17 cellular contexts compared by ENCODE assay signal in genomic region chr6:34120953-34121675, GRCh38. TPM values are rescaled to one million over a fixed set of nuclear protein-coding genes. Genes with fewer than 3 reads are reported as not detected.
DNase-seq lines count a peak whose midpoint lies in the region; ATAC-seq and TF ChIP-seq lines count a peak whose summit lies in the region.
"Had no signal": no experiment of that assay in that cellular context is flagged by ENCODE, and none has a peak within 500 bp of the region (broad histone marks: within the 10 kb centered on the region; RNA-seq: fewer than 3 reads in every experiment).

No MANE protein-coding gene starts in this region.

- 46% methylated on average over 8 of the region's 13 CpGs for WGBS in SK-N-SH (ENCODE audit: low lambda C conversion rate)
- 71 to 80% methylated on average over 4 to 13 of the region's 13 CpGs for WGBS in endodermal cell (ENCODE audit: insufficient coverage in 1 of 2, insufficient read length in 1 of 2), 2 experiments
- no CpG with 5 or more reads among the region's 13 CpGs for WGBS in mesendoderm (ENCODE audit: extremely low coverage, insufficient coverage, low lambda C conversion rate)

- H2BK15ac ChIP-seq in mesendoderm (replicated peaks; ENCODE audit: low read depth), result no peak overlapping the region

- CTCF ChIA-PET in SK-N-SH (lab: Yijun Ruan, JAX), result interaction anchor here (1.1 to 1.5 kb wide), 3 partner anchors 9 to 66 kb away, joined by 3 to 5 read pairs (median 4); no protein-coding TSS in a partner anchor

- H2BK5ac ChIP-seq in mesendoderm (ENCODE audit: low read length), result no peak overlapping the region

- H4K5ac ChIP-seq in mesendoderm (ENCODE audit: low read length), result no peak overlapping the region

- H3K27ac ChIP-seq in SK-N-SH (ENCODE audit: low read depth in 2 of 2, low read length in 1 of 2), result no peak overlapping the region
- H3K27ac ChIP-seq in endodermal cell (ENCODE audit: low read depth, low read length), result no peak overlapping the region
- no peak overlapping the region for H3K27ac ChIP-seq in mesendoderm (ENCODE audit: low read depth, low read length)
- H3K27ac ChIP-seq: 22Rv1, C4-2B, GM23248, Peyer's patch had no signal

- H3K36me3 Mint-ChIP-seq in endodermal cell (ENCODE audit: low read depth) (no peaks in the 10 kb centered on the region), mesothelial cell of epicardium (no peaks in the 10 kb centered on the region)

- no peak overlapping the region for H3K23ac ChIP-seq in mesendoderm (ENCODE audit: low read length)

- H3K4me3 Mint-ChIP-seq in endodermal cell (no peak overlapping the region), mesothelial cell of epicardium (no peak overlapping the region)

- no peak overlapping the region for H2AK5ac ChIP-seq in mesendoderm (ENCODE audit: low read length)

- TF ChIP-seq RAD21 in SK-N-SH (IDR thresholded peaks at IDR 0.05; ENCODE audit: low read length), result no peak

- no peak overlapping the region for H3K56ac ChIP-seq in mesendoderm (ENCODE audit: low read length)

- no peaks in the 10 kb centered on the region for H3F3A ChIP-seq in SK-N-SH (replicated peaks; ENCODE audit: insufficient read depth)

- DNase-seq in SK-N-SH (peak; percentile 74), NB4 (ENCODE audit: low read depth) (peak; percentile 26), endodermal cell (peak; percentile 78), mesendoderm (peak; percentile 60), EL (no peak), mesothelial cell of epicardium (ENCODE audit: low spot score in 2 of 2, unreplicated experiment in 2 of 2) (no peak)
- no peak for DNase-seq in stimulated activated CD4-positive, alpha-beta T cell treated with anti-CD3 and anti-CD28 coated beads, Interleukin-12 subunit alpha, Interleukin-12 subunit beta, amount 100 ng/mL, for 4 hours
- DNase-seq: GM23248, MG63, NCI-H1105, NCI-H1694 treated with DMSO at 0.1 percent for 48 hours, NCI-H446, Peyer's patch, Right ventricle myocardium superior had no signal

- no peak for TF ChIP-seq EP300 in SK-N-SH (IDR thresholded peaks at IDR 0.05; ENCODE audit: borderline replicate concordance in 1 of 2, low read depth in 1 of 2, low read length in 1 of 2)

- H3K4me1 ChIP-seq in SK-N-SH (ENCODE audit: control insufficient read depth in 1 of 2, insufficient read depth in 2 of 2, low read depth in 1 of 2, low read length in 1 of 2), result peaks cover 0 to 8% of the 10 kb centered on the region in 2 experiments; a peak in 1 of 4 replicates
- H3K4me1 ChIP-seq in endodermal cell (ENCODE audit: control insufficient read depth, insufficient read depth, low read length), result no peaks in the 10 kb centered on the region
- H3K4me1 ChIP-seq in mesendoderm (ENCODE audit: control insufficient read depth, low read depth, low read length), result no peaks in the 10 kb centered on the region
- H3K4me1 ChIP-seq: Peyer's patch had no signal

- no peak overlapping the region for H3K4ac ChIP-seq in mesendoderm (ENCODE audit: low read depth, low read length)

- H3K9me3 Mint-ChIP-seq in endodermal cell (no peaks in the 10 kb centered on the region), mesothelial cell of epicardium (no peaks in the 10 kb centered on the region)

- H3K36me3 ChIP-seq in SK-N-SH (replicated peaks in 1 of 2; ENCODE audit: control insufficient read depth in 1 of 2, insufficient read depth in 2 of 2, low read length in 1 of 2) (no peaks in the 10 kb centered on the region), endodermal cell (ENCODE audit: control insufficient read depth, insufficient read depth, low read length) (no peaks in the 10 kb centered on the region), mesendoderm (ENCODE audit: control insufficient read depth, insufficient read depth, low read length) (no peaks in the 10 kb centered on the region)
- H3K36me3 ChIP-seq: MG63, Peyer's patch had no signal

- H3K79me2 ChIP-seq in SK-N-SH (ENCODE audit: insufficient read depth) (no peaks in the 10 kb centered on the region), mesendoderm (ENCODE audit: control insufficient read depth, insufficient read depth, low read length) (no peaks in the 10 kb centered on the region)

- H3K4me2 ChIP-seq in SK-N-SH (no peak overlapping the region), mesendoderm (ENCODE audit: low read length) (no peak overlapping the region)

- H3K27ac Mint-ChIP-seq in endodermal cell (no peak overlapping the region), mesothelial cell of epicardium (no peak overlapping the region)

- H2BK120ac ChIP-seq in mesendoderm (ENCODE audit: low read depth, low read length), result no peak overlapping the region

- no peak for ATAC-seq in SK-N-SH treated with all-trans-retinoic acid at 6 μM for 48 hours

- H3K27me3 ChIP-seq in SK-N-SH (ENCODE audit: insufficient read depth) (peaks cover 12% of the 10 kb centered on the region; the same call in 1 of the 2 replicates), endodermal cell (ENCODE audit: control insufficient read depth, insufficient read depth, low read length, poor library complexity, severe bottlenecking) (no peaks in the 10 kb centered on the region), mesendoderm (ENCODE audit: insufficient read depth, low read length, poor library complexity) (no peaks in the 10 kb centered on the region)
- H3K27me3 ChIP-seq: MG63, Peyer's patch had no signal

- H3K9ac ChIP-seq in SK-N-SH (no peak overlapping the region), endodermal cell (ENCODE audit: extremely low read depth, low read length, poor library complexity, severe bottlenecking) (no peak overlapping the region), mesendoderm (ENCODE audit: low read length) (no peak overlapping the region)
- H3K9ac ChIP-seq: GM23248 had no signal

- no peak overlapping the region for H3K18ac ChIP-seq in mesendoderm (ENCODE audit: low read length)

- H4K20me1 ChIP-seq in SK-N-SH (ENCODE audit: insufficient read depth), result no peaks in the 10 kb centered on the region

- H3K9me2 ChIP-seq in SK-N-SH, result no peaks in the 10 kb centered on the region

- H3K27me3 Mint-ChIP-seq in endodermal cell (ENCODE audit: insufficient read depth) (no peaks in the 10 kb centered on the region), mesothelial cell of epicardium (ENCODE audit: low read depth) (peaks cover 34% of the 10 kb centered on the region)

- TF ChIP-seq CTCF in SK-N-SH (IDR thresholded peaks at IDR 0.05) (no peak), NB4 (IDR thresholded peaks at IDR 0.05; ENCODE audit: low read depth, low read length) (no peak), endodermal cell (conservative IDR thresholded peaks at IDR 0.05) (peak; percentile 45), mesothelial cell of epicardium (IDR thresholded peaks at IDR 0.05; ENCODE audit: unreplicated experiment) (no peak)

- H2AFZ ChIP-seq in SK-N-SH (ENCODE audit: low read depth), result no peak overlapping the region
- H2AFZ ChIP-seq: GM23248 had no signal

- no peak for TF ChIP-seq POLR2A in NB4 (IDR thresholded peaks at IDR 0.05; ENCODE audit: extremely low read depth, insufficient read length)

- H3K4me1 Mint-ChIP-seq in endodermal cell (no peaks in the 10 kb centered on the region), mesothelial cell of epicardium (peaks cover 6% of the 10 kb centered on the region)

- POLR2A ChIA-PET in SK-N-SH (lab: Yijun Ruan, JAX), result interaction anchor here (1.3 kb wide), 1 partner anchor 10 kb away, joined by 3 read pairs; no protein-coding TSS in a partner anchor

- H3K4me3 ChIP-seq in SK-N-SH (ENCODE audit: low read depth in 2 of 2, low read length in 1 of 2), result no peak overlapping the region
- H3K4me3 ChIP-seq in NB4 (ENCODE audit: low read depth, low read length), result no peak overlapping the region
- no peak overlapping the region for H3K4me3 ChIP-seq in endodermal cell (ENCODE audit: low read length)
- no peak overlapping the region for H3K4me3 ChIP-seq in mesendoderm (ENCODE audit: low read length)
- H3K4me3 ChIP-seq: GM23248, MG63, Peyer's patch had no signal

- H3K79me1 ChIP-seq in mesendoderm (ENCODE audit: low read length), result no peaks in the 10 kb centered on the region

- H4K8ac ChIP-seq in mesendoderm (ENCODE audit: low read depth, low read length), result no peak overlapping the region

- H3K9me3 ChIP-seq in SK-N-SH (no peaks in the 10 kb centered on the region), endodermal cell (ENCODE audit: control insufficient read depth, low read length) (no peaks in the 10 kb centered on the region)
- H3K9me3 ChIP-seq: MG63, Peyer's patch had no signal

TF ChIP-seq in SK-N-SH, 30 proteins besides CTCF, POLR2A, EP300 and RAD21:
- TF ChIP-seq EZH2phosphoT487 (IDR thresholded peaks at IDR 0.05; ENCODE audit: borderline replicate concordance, low read depth), result no peak
- peak; percentile 76 for TF ChIP-seq GATA2 (CRISPR knock-in tag; IDR thresholded peaks at IDR 0.05)

TF ChIP-seq in SK-N-SH treated with all-trans-retinoic acid at 6 μM for 48 hours, 23 proteins besides CTCF, POLR2A, EP300 and RAD21:
- no peak for TF ChIP-seq SNAI2 (CRISPR knock-in tag; IDR thresholded peaks at IDR 0.05)
- no peak for TF ChIP-seq TCF4 (CRISPR knock-in tag; IDR thresholded peaks at IDR 0.05; ENCODE audit: borderline replicate concordance)
- no peak for TF ChIP-seq ESRRG (CRISPR knock-in tag; IDR thresholded peaks at IDR 0.05)
TF ChIP-seq in SK-N-SH treated with all-trans-retinoic acid at 6 μM for 48 hours: peak in this region for 0.

RNA-seq across cellular contexts. Expression of gene GRM4, which starts 24.8 kb away (rescaled TPM):
- polyA plus RNA-seq in SK-N-SH (2012; rRNA removed), result not detected in 2 replicates
- polyA plus RNA-seq in SK-N-SH (2012; cell fraction: cytosol; rRNA removed), result not detected in 2 replicates
- polyA plus RNA-seq in SK-N-SH (2012; cell fraction: nucleus; rRNA removed), result 0.04 and 0.05 TPM in 2 replicates
- total RNA-seq in endodermal cell (1 to 10 TPM; 3.1 to 9.1 TPM), mesothelial cell of epicardium (0.22 to 0.47 TPM (median 0.27 TPM) in 3 replicates)
- polyA plus RNA-seq in endodermal cell (2013, experiment 1 of 2), result 1.4 TPM
- 0.99 TPM for polyA plus RNA-seq in endodermal cell (2013, experiment 2 of 2)
- polyA plus RNA-seq in mesendoderm (2013, experiment 1 of 2), result 26.7 TPM
- polyA plus RNA-seq in mesendoderm (2013, experiment 2 of 2), result 26.5 TPM
- total RNA-seq: Peyer's patch, Right ventricle myocardium superior had no signal

Comparison
In these comparisons a context has a peak if more than half of its experiments do, and no peak if none do; other contexts are left out.
1. DNase-seq: peak in SK-N-SH (single experiment), NB4 (single experiment), endodermal cell (single experiment) and mesendoderm (single experiment); none in stimulated activated CD4-positive, alpha-beta T cell treated with anti-CD3 and anti-CD28 coated beads, Interleukin-12 subunit alpha, Interleukin-12 subunit beta, amount 100 ng/mL, for 4 hours (single experiment), EL (single experiment) and mesothelial cell of epicardium (0 of 2).